Comparison of ENCODE assay signal across 10 cellular contexts in genomic region chr1:234954613-234955012, GRCh38.
DNase-seq lines count a peak whose midpoint lies in the region; ATAC-seq, FAIRE-seq and TF ChIP-seq lines count a peak whose summit lies in the region.
"Had no signal": no experiment of that assay in that cellular context is flagged by ENCODE, and none has a peak within 500 bp of the region (broad histone marks: within the 10 kb centered on the region; RNA-seq: fewer than 3 reads in every experiment).

No MANE protein-coding gene starts in this region.

- H3K4me2 ChIP-seq in astrocyte (ENCODE audit: low read length): no peak overlapping the region

- no peak overlapping the region for H3K4me3 Mint-ChIP-seq in astrocyte (ENCODE audit: unreplicated experiment)
- peak overlapping the region in 1 of 3 experiments; percentile 31 for H3K4me3 Mint-ChIP-seq in nephron

- no peaks in the 10 kb centered on the region for H3K36me3 ChIP-seq in astrocyte (ENCODE audit: insufficient read depth, low read length)
- H3K36me3 ChIP-seq in effector memory CD4-positive, alpha-beta T cell (ENCODE audit: control insufficient read depth, insufficient read depth, low read length): no peaks in the 10 kb centered on the region

- intact Hi-C loops in right cardiac atrium (cut with DNase I) (no loop called here), Right ventricle myocardium inferior (cut with DNase I) (no loop called here)

- H3K4me1 Mint-ChIP-seq in astrocyte (ENCODE audit: low read depth, unreplicated experiment): peaks cover 59% of the 10 kb centered on the region
- H3K4me1 Mint-ChIP-seq in nephron: peaks cover 58% of the 10 kb centered on the region

- H2AFZ ChIP-seq in astrocyte (ENCODE audit: low read depth, low read length): no peak overlapping the region

- H3K27ac ChIP-seq in right cardiac atrium (ENCODE audit: low read length): peak overlapping the region; percentile 60
- H3K27ac ChIP-seq in astrocyte (ENCODE audit: low read depth, low read length): no peak overlapping the region
- no peak overlapping the region for H3K27ac ChIP-seq in effector memory CD4-positive, alpha-beta T cell (ENCODE audit: insufficient read depth, low read length, poor library complexity, severe bottlenecking)

- H3K9me3 Mint-ChIP-seq in astrocyte (ENCODE audit: unreplicated experiment): no peaks in the 10 kb centered on the region
- no peaks in the 10 kb centered on the region for H3K9me3 Mint-ChIP-seq in nephron

- no peaks in the 10 kb centered on the region for H3K79me2 ChIP-seq in astrocyte (ENCODE audit: insufficient read depth, low read length)

- no peaks in the 10 kb centered on the region for H3K9me3 ChIP-seq in right cardiac atrium (ENCODE audit: control insufficient read depth, low read length)
- peaks cover under 1% of the 10 kb centered on the region for H3K9me3 ChIP-seq in astrocyte (ENCODE audit: insufficient read depth, low read depth, low read length)
- H3K9me3 ChIP-seq in effector memory CD4-positive, alpha-beta T cell (ENCODE audit: control insufficient read depth, low read length): no peaks in the 10 kb centered on the region

- TF ChIP-seq CTCF in astrocyte (IDR thresholded peaks at IDR 0.05; ENCODE audit: insufficient read depth, low read depth, low read length) (no peak), nephron (IDR thresholded peaks at IDR 0.05; ENCODE audit: unreplicated experiment in 3 of 3) (no peak)

- H3K36me3 Mint-ChIP-seq in astrocyte (ENCODE audit: low read depth, unreplicated experiment): no peaks in the 10 kb centered on the region
- no peaks in the 10 kb centered on the region for H3K36me3 Mint-ChIP-seq in nephron (ENCODE audit: low read depth)

- peaks cover 6% of the 10 kb centered on the region for H3K4me1 ChIP-seq in right cardiac atrium (ENCODE audit: control insufficient read depth, insufficient read depth, low read length)
- H3K4me1 ChIP-seq in astrocyte (ENCODE audit: insufficient read depth, low read length): peaks cover 32% of the 10 kb centered on the region
- H3K4me1 ChIP-seq in effector memory CD4-positive, alpha-beta T cell (ENCODE audit: control insufficient read depth, insufficient read depth, low read length, poor library complexity, severe bottlenecking): peaks cover 18% of the 10 kb centered on the region

- H3K4me3 ChIP-seq in right cardiac atrium (ENCODE audit: low read length): no peak overlapping the region
- H3K4me3 ChIP-seq in astrocyte (ENCODE audit: insufficient read depth, low read depth, low read length): no peak overlapping the region
- no peak overlapping the region for H3K4me3 ChIP-seq in effector memory CD4-positive, alpha-beta T cell (ENCODE audit: insufficient read depth, low read depth, low read length, poor library complexity, severe bottlenecking)

- no peaks in the 10 kb centered on the region for H4K20me1 ChIP-seq in astrocyte (ENCODE audit: insufficient read depth, low read length)

- no peaks in the 10 kb centered on the region for H3K27me3 Mint-ChIP-seq in astrocyte (ENCODE audit: low read depth, unreplicated experiment)
- H3K27me3 Mint-ChIP-seq in nephron (ENCODE audit: low read depth): no peaks in the 10 kb centered on the region

- no peak for DNase-seq in right cardiac atrium
- no peak for DNase-seq in Right ventricle myocardium inferior (ENCODE audit: missing footprints)
- DNase-seq in astrocyte (ENCODE audit: low read depth): no peak
- no peak for DNase-seq in kidney glomerular epithelial cell (lab: John Stamatoyannopoulos, UW)
- no peak for DNase-seq in NCI-H1417 (lab: John Stamatoyannopoulos, UW)
- DNase-seq in effector memory CD4-positive, alpha-beta T cell: no peak
- DNase-seq: NCI-H748 treated with DMSO at 0.1 percent for 48 hours had no signal

- ATAC-seq in right cardiac atrium: no peak
- no peak for ATAC-seq in Right ventricle myocardium inferior
- ATAC-seq in HG02973 (IDR thresholded peaks at IDR 0.05; ENCODE audit: unreplicated experiment): no peak

- H3K27ac Mint-ChIP-seq in astrocyte (ENCODE audit: unreplicated experiment): peak overlapping the region; percentile 92
- H3K27ac Mint-ChIP-seq in nephron: peak overlapping the region; percentile 96 to 99 (median 97)

- no peak for FAIRE-seq in astrocyte (lab: Jason Lieb, UNC)
- FAIRE-seq: D721Med had no signal

- WGBS in right cardiac atrium: 93% methylated on average over 6 of the region's 6 CpGs

- H3K27me3 ChIP-seq in right cardiac atrium (ENCODE audit: control insufficient read depth, insufficient read depth): no peaks in the 10 kb centered on the region
- H3K27me3 ChIP-seq in astrocyte (ENCODE audit: insufficient read depth, low read length): no peaks in the 10 kb centered on the region
- no peaks in the 10 kb centered on the region for H3K27me3 ChIP-seq in effector memory CD4-positive, alpha-beta T cell (replicated peaks; ENCODE audit: control insufficient read depth, insufficient read depth, low read length, poor library complexity, severe bottlenecking)

- H3K9ac ChIP-seq in astrocyte (ENCODE audit: low read length): no peak overlapping the region
